ENCODE assay signal across 9 cellular contexts in genomic region chr21:39003982-39004775, GRCh38.
DNase-seq lines count a peak whose midpoint lies in the region; ATAC-seq and TF ChIP-seq lines count a peak whose summit lies in the region.
"Had no signal": no experiment of that assay in that cellular context is flagged by ENCODE, and none has a peak within 500 bp of the region (broad histone marks: within the 10 kb centered on the region; RNA-seq: fewer than 3 reads in every experiment).

No MANE protein-coding gene starts in this region.

- TF ChIP-seq CTCF in endothelial cell (IDR thresholded peaks at IDR 0.05; ENCODE audit: unreplicated experiment) = no peak
- no peak for TF ChIP-seq CTCF in omental fat pad (IDR thresholded peaks at IDR 0.05)
- no peak for TF ChIP-seq CTCF in GM13976 (IDR thresholded peaks at IDR 0.05; ENCODE audit: borderline replicate concordance, control extremely low read depth, extremely low read depth, insufficient read depth, missing control alignments)

- in situ Hi-C loops in GM13976 (cut with MboI; ENCODE audit: low sequenced_read_pairs, unreplicated experiment) = no loop called here

- H3K36me3 Mint-ChIP-seq in endothelial cell (ENCODE audit: low read depth, unreplicated experiment) = no peaks in the 10 kb centered on the region

- ATAC-seq in omental fat pad (ENCODE audit: low FRiP score) = peak; percentile 25
- ATAC-seq in GM18519 (IDR thresholded peaks at IDR 0.05; ENCODE audit: low FRiP score, unreplicated experiment) = no peak

- H3K4me1 Mint-ChIP-seq in endothelial cell (ENCODE audit: unreplicated experiment) = peaks cover 79% of the 10 kb centered on the region

- no peaks in the 10 kb centered on the region for H3K9me3 Mint-ChIP-seq in endothelial cell (ENCODE audit: unreplicated experiment)

- peak overlapping the region; percentile 93 for H3K27ac Mint-ChIP-seq in endothelial cell (ENCODE audit: unreplicated experiment)

- H3K27me3 Mint-ChIP-seq in endothelial cell (ENCODE audit: unreplicated experiment) = peaks cover 3% of the 10 kb centered on the region

- no peak overlapping the region for H3K4me3 Mint-ChIP-seq in endothelial cell (ENCODE audit: unreplicated experiment)

- DNase-seq in CMK (ENCODE audit: low read depth) (peak; percentile 71), NCI-H748 (lab: John Stamatoyannopoulos, UW; ENCODE audit: unreplicated experiment) (peak; percentile 84), endothelial cell (ENCODE audit: low spot score) (no peak), omental fat pad (ENCODE audit: low spot score) (no peak), GM13976 (ENCODE audit: low spot score) (no peak), NAMALWA (ENCODE audit: low spot score) (no peak)
- DNase-seq in stimulated activated CD4-positive, alpha-beta T cell treated with anti-CD3 and anti-CD28 coated beads, Interleukin-4, amount 100 ng/mL, for 1 hour = no peak
- DNase-seq: stimulated activated CD4-positive, alpha-beta T cell treated with anti-CD3 and anti-CD28 coated beads, Interleukin-2, amount 100 ng/mL, for 48 hours had no signal

Comparison
In these comparisons a context has a peak if more than half of its experiments do, and no peak if none do; other contexts are left out.
1. DNase-seq: peak in CMK (single experiment) and NCI-H748 (single experiment); none in endothelial cell (single experiment), omental fat pad (single experiment), stimulated activated CD4-positive, alpha-beta T cell treated with anti-CD3 and anti-CD28 coated beads, Interleukin-4, amount 100 ng/mL, for 1 hour (single experiment), GM13976 (single experiment) and NAMALWA (single experiment).